In the genomic region with DNA sequence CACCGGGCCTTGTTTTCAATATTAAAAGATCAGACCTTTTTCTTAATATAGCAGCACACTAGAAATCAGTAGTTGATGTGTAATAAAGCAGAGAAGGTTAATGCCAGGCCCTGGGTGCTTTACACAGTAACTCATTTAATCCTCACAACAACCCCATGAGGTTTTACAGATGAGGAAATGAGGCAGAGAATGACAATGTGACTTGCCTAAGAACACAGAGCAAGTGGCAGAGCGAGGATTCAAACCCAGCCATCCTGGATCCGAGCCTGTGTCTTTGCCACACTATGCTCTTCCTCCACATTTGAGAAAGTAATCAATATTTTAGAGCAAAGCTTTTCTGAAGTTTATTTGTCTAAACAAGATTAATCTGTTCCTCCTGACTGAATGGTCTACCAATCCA, we compare ENCODE assay signal across 19 cellular contexts. TPM values are rescaled to one million over a fixed set of nuclear protein-coding genes. Genes with fewer than 3 reads are reported as not detected.
DNase-seq lines count a peak whose midpoint lies in the region; ATAC-seq and TF ChIP-seq lines count a peak whose summit lies in the region.
"Had no signal": no experiment of that assay in that cellular context is flagged by ENCODE, and none has a peak within 500 bp of the region (broad histone marks: within the 10 kb centered on the region; RNA-seq: fewer than 3 reads in every experiment).

No MANE protein-coding gene starts in this region.

- no peaks in the 10 kb centered on the region for H3K27me3 Mint-ChIP-seq in CD4-positive, alpha-beta memory T cell
- no peaks in the 10 kb centered on the region for H3K27me3 Mint-ChIP-seq in activated CD8-positive, alpha-beta T cell treated with anti-CD3 and anti-CD28 coated beads, Interleukin-2, amount 10 ng/mL, durations not matched to agents 7 days and 5 days (ENCODE audit: low read depth)

- intact Hi-C loops in CD4-positive, alpha-beta memory T cell (cut with micrococcal nuclease) = loop anchor here (1.0 to 2.0 kb wide), 4 partner anchors 8 to 24 kb away; a partner anchor contains a TSS
- intact Hi-C loops in lower lobe of right lung (cut with DNase I) = no loop called here
- intact Hi-C loops in right lobe of liver (cut with DNase I) = no loop called here
- intact Hi-C loops in esophagus squamous epithelium (cut with DNase I) = no loop called here

- TF ChIP-seq CTCF in lower lobe of right lung (IDR thresholded peaks at IDR 0.05) = no peak
- TF ChIP-seq CTCF in right lobe of liver (IDR thresholded peaks at IDR 0.05) = no peak
- TF ChIP-seq CTCF in esophagus squamous epithelium (IDR thresholded peaks at IDR 0.05) = no peak

- H3K36me3 ChIP-seq in CD4-positive, alpha-beta memory T cell (ENCODE audit: insufficient read depth, low read length) = peaks cover 4% of the 10 kb centered on the region
- H3K36me3 ChIP-seq in lower lobe of right lung = no peaks in the 10 kb centered on the region
- H3K36me3 ChIP-seq in right lobe of liver = no peaks in the 10 kb centered on the region
- H3K36me3 ChIP-seq in esophagus squamous epithelium = no peaks in the 10 kb centered on the region
- no peaks in the 10 kb centered on the region for H3K36me3 ChIP-seq in SJCRH30
- H3K36me3 ChIP-seq: ascending aorta, esophagus muscularis mucosa, heart right ventricle, tibial nerve had no signal

- TF ChIP-seq POLR2A in right lobe of liver (IDR thresholded peaks at IDR 0.05) = no peak
- TF ChIP-seq POLR2A in esophagus squamous epithelium (IDR thresholded peaks at IDR 0.05) = no peak

- peaks cover 97% of the 10 kb centered on the region for H3K4me1 ChIP-seq in CD4-positive, alpha-beta memory T cell (ENCODE audit: insufficient read depth, low read length)
- H3K4me1 ChIP-seq in lower lobe of right lung (peaks cover 32% of the 10 kb centered on the region), right lobe of liver (peaks cover 0 to 15% (median 7%) of the 10 kb centered on the region in 4 donors), esophagus squamous epithelium (peaks cover 0 to 9% (median 0%) of the 10 kb centered on the region in 3 donors), SJCRH30 (peaks cover 11% of the 10 kb centered on the region)
- H3K4me1 ChIP-seq: ascending aorta had no signal

- H3K9me3 ChIP-seq in CD4-positive, alpha-beta memory T cell (ENCODE audit: control insufficient read depth in 1 of 2, low read length in 2 of 2) = no peaks in the 10 kb centered on the region
- no peaks in the 10 kb centered on the region for H3K9me3 ChIP-seq in lower lobe of right lung
- no peaks in the 10 kb centered on the region for H3K9me3 ChIP-seq in right lobe of liver
- no peaks in the 10 kb centered on the region for H3K9me3 ChIP-seq in esophagus squamous epithelium
- H3K9me3 ChIP-seq in SJCRH30 (replicated peaks) = no peaks in the 10 kb centered on the region
- H3K9me3 ChIP-seq: ascending aorta, esophagus muscularis mucosa, heart right ventricle, tibial nerve had no signal

- DNase-seq in CD4-positive, alpha-beta memory T cell = peak in 1 of 5 donors; percentile 40
- no peak for DNase-seq in activated CD8-positive, alpha-beta T cell treated with anti-CD3 and anti-CD28 coated beads, Interleukin-2, amount 10 ng/mL, durations not matched to agents 7 days and 5 days
- DNase-seq in lower lobe of right lung (no peak), right lobe of liver (no peak), esophagus squamous epithelium (lab: John Stamatoyannopoulos, UW) (no peak), SJCRH30 (no peak)
- DNase-seq: GM23248, heart right ventricle, IMR-90, midbrain, NCI-H1092 treated with DMSO at 0.1 percent for 48 hours had no signal

- H3K27ac ChIP-seq in CD4-positive, alpha-beta memory T cell (ENCODE audit: low read depth, low read length) = peak overlapping the region; percentile 50
- H3K27ac ChIP-seq in lower lobe of right lung (peak overlapping the region; percentile 9), right lobe of liver (no peak overlapping the region), esophagus squamous epithelium (peak overlapping the region in 1 of 4 donors; percentile 0), SJCRH30 (no peak overlapping the region)
- H3K27ac ChIP-seq: ascending aorta, esophagus muscularis mucosa, GM23248, tibial nerve had no signal

- ATAC-seq in GM18861 (IDR thresholded peaks at IDR 0.05; ENCODE audit: unreplicated experiment) = peak; percentile 26
- ATAC-seq in activated CD8-positive, alpha-beta T cell treated with anti-CD3 and anti-CD28 coated beads, Interleukin-2, amount 10 ng/mL, durations not matched to agents 7 days and 5 days = peak; percentile 31
- no peak for ATAC-seq in lower lobe of right lung
- ATAC-seq in GM21447 (IDR thresholded peaks at IDR 0.05; ENCODE audit: unreplicated experiment) = no peak
- ATAC-seq in right lobe of liver = no peak
- ATAC-seq: heart right ventricle had no signal

- peaks cover 18 to 24% of the 10 kb centered on the region in 2 donors for H3K36me3 Mint-ChIP-seq in CD4-positive, alpha-beta memory T cell
- peaks cover 81% of the 10 kb centered on the region for H3K36me3 Mint-ChIP-seq in activated CD8-positive, alpha-beta T cell treated with anti-CD3 and anti-CD28 coated beads, Interleukin-2, amount 10 ng/mL, durations not matched to agents 7 days and 5 days (ENCODE audit: low read depth)

- H3K9me3 Mint-ChIP-seq in CD4-positive, alpha-beta memory T cell = peaks cover 0 to 2% (median 0%) of the 10 kb centered on the region in 8 donors
- no peaks in the 10 kb centered on the region for H3K9me3 Mint-ChIP-seq in activated CD8-positive, alpha-beta T cell treated with anti-CD3 and anti-CD28 coated beads, Interleukin-2, amount 10 ng/mL, durations not matched to agents 7 days and 5 days (ENCODE audit: insufficient read depth)

- no peaks in the 10 kb centered on the region for H3K27me3 ChIP-seq in CD4-positive, alpha-beta memory T cell (ENCODE audit: insufficient read depth, low read length)
- H3K27me3 ChIP-seq in lower lobe of right lung (ENCODE audit: low read depth) = no peaks in the 10 kb centered on the region
- no peaks in the 10 kb centered on the region for H3K27me3 ChIP-seq in right lobe of liver
- peaks cover 0 to 27% (median 0%) of the 10 kb centered on the region in 4 donors for H3K27me3 ChIP-seq in esophagus squamous epithelium
- no peaks in the 10 kb centered on the region for H3K27me3 ChIP-seq in SJCRH30
- H3K27me3 ChIP-seq: ascending aorta had no signal

- 69% methylated on average over 3 of the region's 3 CpGs for WGBS in right lobe of liver (ENCODE audit: insufficient coverage, low coverage, low lambda C conversion rate, missing lambda C conversion rate)
- 66 to 85% methylated on average over 3 of the region's 3 CpGs for WGBS in esophagus squamous epithelium, 2 donors

- peaks cover 64 to 100% (median 85%) of the 10 kb centered on the region in 4 donors for H3K4me1 Mint-ChIP-seq in CD4-positive, alpha-beta memory T cell
- H3K4me1 Mint-ChIP-seq in activated CD8-positive, alpha-beta T cell treated with anti-CD3 and anti-CD28 coated beads, Interleukin-2, amount 10 ng/mL, durations not matched to agents 7 days and 5 days (ENCODE audit: low read depth) = peaks cover 98% of the 10 kb centered on the region

- POLR2A ChIA-PET in CD4-positive, alpha-beta memory T cell (lab: Charles Lee; ENCODE audit: partially characterized antibody) = interaction anchor here (0.8 to 9.3 kb wide), 9 partner anchors 8 to 142 kb away, joined by 3 to 83 read pairs (median 3); a partner anchor contains a TSS
- POLR2A ChIA-PET in activated CD8-positive, alpha-beta T cell treated with anti-CD3 and anti-CD28 coated beads, Interleukin-2, amount 10 ng/mL, durations not matched to agents 7 days and 5 days (lab: Charles Lee) = interaction anchor here (0.9 to 11.8 kb wide), 6 partner anchors 8 to 123 kb away, joined by 3 to 106 read pairs (median 10); a partner anchor contains a TSS

- CTCF ChIA-PET in CD4-positive, alpha-beta memory T cell (lab: Charles Lee; ENCODE audit: partially characterized antibody) = interaction anchor here (1.6 to 5.6 kb wide), 7 partner anchors 10 to 78 kb away, joined by 4 to 52 read pairs (median 5); no protein-coding TSS in a partner anchor
- CTCF ChIA-PET in activated CD8-positive, alpha-beta T cell treated with anti-CD3 and anti-CD28 coated beads, Interleukin-2, amount 10 ng/mL, durations not matched to agents 7 days and 5 days (lab: Charles Lee) = interaction anchor here (0.6 to 10.1 kb wide), 6 partner anchors 12 to 181 kb away, joined by 3 to 128 read pairs (median 4); no protein-coding TSS in a partner anchor

- H3K4me3 ChIP-seq in CD4-positive, alpha-beta memory T cell (ENCODE audit: low read length in 2 of 2) = peak overlapping the region in 1 of 2 donors; percentile 2
- H3K4me3 ChIP-seq in lower lobe of right lung (peak overlapping the region; percentile 4), right lobe of liver (no peak overlapping the region), esophagus squamous epithelium (no peak overlapping the region), SJCRH30 (no peak overlapping the region)
- H3K4me3 ChIP-seq: ascending aorta, esophagus muscularis mucosa, GM23248, tibial nerve had no signal

- peak overlapping the region; percentile 73 to 91 (median 87) for H3K4me3 Mint-ChIP-seq in CD4-positive, alpha-beta memory T cell
- peak overlapping the region; percentile 76 for H3K4me3 Mint-ChIP-seq in activated CD8-positive, alpha-beta T cell treated with anti-CD3 and anti-CD28 coated beads, Interleukin-2, amount 10 ng/mL, durations not matched to agents 7 days and 5 days

- H3K27ac Mint-ChIP-seq in CD4-positive, alpha-beta memory T cell = peak overlapping the region; percentile 90 to 96 (median 93)
- peak overlapping the region; percentile 94 for H3K27ac Mint-ChIP-seq in activated CD8-positive, alpha-beta T cell treated with anti-CD3 and anti-CD28 coated beads, Interleukin-2, amount 10 ng/mL, durations not matched to agents 7 days and 5 days

RNA-seq across cellular contexts. Expression of a gene that starts 7.2 kb away (rescaled TPM):
- 100 to 1,000 TPM; 115 to 116 TPM for total RNA-seq in CD4-positive, alpha-beta memory T cell
- 100 to 1,000 TPM; 169 to 194 TPM for polyA plus RNA-seq in CD4-positive, alpha-beta memory T cell
- 100 to 1,000 TPM; 140 to 144 TPM for total RNA-seq in activated CD8-positive, alpha-beta T cell treated with anti-CD3 and anti-CD28 coated beads, Interleukin-2, amount 10 ng/mL, durations not matched to agents 7 days and 5 days
- total RNA-seq in lower lobe of right lung = 163 TPM
- 1 to 10 TPM; 1.5 to 9.1 (median 3.2) TPM for total RNA-seq in right lobe of liver
- 10 to 100 TPM in 2 of 4 donors, 1 to 10 TPM in 2; 2.2 to 17.9 (median 9.5) TPM for total RNA-seq in esophagus squamous epithelium
- not detected in 2 replicates for total RNA-seq in SJCRH30 (2014; rRNA removed; shearing (Covaris generic))
- total RNA-seq: ascending aorta, Daoy, GM23248, IMR-90, osteocyte had no signal
- polyA plus RNA-seq: BJ, GM23248, IMR-90 had no signal

RNA-seq across cellular contexts. Expression of a gene that starts 34.6 kb away (rescaled TPM):
- total RNA-seq in CD4-positive, alpha-beta memory T cell = 10 to 100 TPM; 29.9 to 32.0 TPM
- 10 to 100 TPM; 12.3 to 12.6 TPM for polyA plus RNA-seq in CD4-positive, alpha-beta memory T cell
- 10 to 100 TPM; 19.6 to 20.0 TPM for total RNA-seq in activated CD8-positive, alpha-beta T cell treated with anti-CD3 and anti-CD28 coated beads, Interleukin-2, amount 10 ng/mL, durations not matched to agents 7 days and 5 days
- total RNA-seq in lower lobe of right lung (12.8 TPM), right lobe of liver (1 to 10 TPM; 2.7 to 9.3 (median 6.8) TPM), esophagus squamous epithelium (10 to 100 TPM; 17.4 to 44.4 (median 32.4) TPM)
- total RNA-seq in SJCRH30 (2014; rRNA removed; shearing (Covaris generic)) = 0.10 and 0.12 TPM in 2 replicates

RNA-seq across cellular contexts. Expression of a gene that starts 41.1 kb away (rescaled TPM):
- not detected for total RNA-seq in CD4-positive, alpha-beta memory T cell
- polyA plus RNA-seq in CD4-positive, alpha-beta memory T cell = not detected
- not detected for total RNA-seq in activated CD8-positive, alpha-beta T cell treated with anti-CD3 and anti-CD28 coated beads, Interleukin-2, amount 10 ng/mL, durations not matched to agents 7 days and 5 days
- total RNA-seq in lower lobe of right lung (1.6 TPM), right lobe of liver (not detected), esophagus squamous epithelium (1 to 10 TPM in 1 of 4 donors, under 1 TPM in 1, not detected in 2; 0.38 to 1.1 TPM)
- total RNA-seq in SJCRH30 (2014; rRNA removed; shearing (Covaris generic)) = not detected in 2 replicates
- total RNA-seq: Daoy, GM23248, osteocyte had no signal
- polyA plus RNA-seq: BJ, GM23248 had no signal

RNA-seq across cellular contexts. Expression of a gene that starts 46.5 kb away (rescaled TPM):
- total RNA-seq in CD4-positive, alpha-beta memory T cell = 1 to 10 TPM; 2.9 to 3.7 TPM
- 1 to 10 TPM in 1 of 2 donors, under 1 TPM in 1; 0.64 to 4.2 TPM for polyA plus RNA-seq in CD4-positive, alpha-beta memory T cell
- total RNA-seq in activated CD8-positive, alpha-beta T cell treated with anti-CD3 and anti-CD28 coated beads, Interleukin-2, amount 10 ng/mL, durations not matched to agents 7 days and 5 days = 10 to 100 TPM; 11.7 to 12.2 TPM
- 85.3 TPM for total RNA-seq in lower lobe of right lung
- total RNA-seq in right lobe of liver = 10 to 100 TPM; 13.0 to 32.4 (median 21.2) TPM
- 100 to 1,000 TPM; 249 to 491 (median 352) TPM for total RNA-seq in esophagus squamous epithelium
- total RNA-seq in SJCRH30 (2014; rRNA removed; shearing (Covaris generic)) = not detected in 2 replicates
- total RNA-seq: GM23248, IMR-90, osteocyte had no signal
- polyA plus RNA-seq: BJ, GM23248, IMR-90 had no signal

Comparison
In these comparisons a context has a peak if more than half of its experiments do, and no peak if none do; other contexts are left out.
1. H3K27ac ChIP-seq: peak in CD4-positive, alpha-beta memory T cell (single experiment) and lower lobe of right lung (single experiment); none in right lobe of liver (0 of 3) and SJCRH30 (single experiment).
2. ATAC-seq: peak in GM18861 (single experiment) and activated CD8-positive, alpha-beta T cell treated with anti-CD3 and anti-CD28 coated beads, Interleukin-2, amount 10 ng/mL, durations not matched to agents 7 days and 5 days (single experiment); none in lower lobe of right lung (0 of 2), GM21447 (single experiment) and right lobe of liver (0 of 4).